8 cellular contexts compared by ENCODE assay signal in the genomic region with DNA sequence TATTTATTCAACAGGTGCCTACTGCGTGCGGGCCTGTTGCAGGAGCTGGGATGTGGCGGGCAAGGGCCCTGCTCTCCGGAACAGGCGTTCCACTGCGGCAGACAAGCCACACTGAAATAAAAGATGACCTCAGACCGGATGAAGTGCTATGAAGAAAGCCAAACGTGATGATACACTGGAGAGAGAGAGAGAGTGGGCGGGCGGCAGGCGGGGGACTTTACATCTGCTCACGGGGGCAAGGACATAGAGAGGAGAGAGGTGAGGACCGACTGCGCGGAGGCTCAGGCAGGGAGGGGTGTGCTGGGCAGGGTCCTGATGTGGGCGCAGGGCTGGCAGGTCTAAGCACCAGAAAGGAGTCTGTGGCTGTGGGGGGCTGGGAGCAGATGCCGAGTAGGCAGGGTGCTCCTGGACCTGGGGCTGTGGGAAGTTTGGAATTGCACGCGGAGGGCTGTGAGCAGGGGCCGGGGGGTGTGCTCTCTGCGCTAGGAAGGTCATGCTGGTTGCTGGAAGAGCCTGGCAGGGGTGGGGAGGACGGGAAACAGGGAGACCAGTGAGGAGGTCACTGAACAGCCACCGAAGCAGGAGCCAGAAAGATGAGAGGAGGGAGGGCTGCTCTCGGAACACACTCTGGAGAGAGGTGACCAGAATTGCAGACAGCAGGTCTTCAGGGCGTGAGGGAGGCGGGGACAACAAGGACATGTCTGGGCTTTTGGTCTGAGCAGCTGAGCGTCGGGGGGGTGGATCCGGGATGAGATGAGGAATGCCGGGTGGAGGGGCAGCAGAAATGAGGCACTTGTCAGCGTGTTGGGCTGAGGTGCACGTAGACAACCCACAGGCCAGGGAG. TPM values are rescaled to one million over a fixed set of nuclear protein-coding genes. Genes with fewer than 3 reads are reported as not detected.
A peak's percentile ranks its signal among the peaks of the same experiment; 100 is the strongest.
DNase-seq lines count a peak whose midpoint lies in the region; ATAC-seq lines count a peak whose summit lies in the region.

No MANE protein-coding gene starts in this region.

- peak overlapping the region in 10 of 11 experiments; percentile 73 to 98 (median 88); a peak in 21 of 22 replicates for H3K27ac ChIP-seq in BLaER1 treated with 17β-estradiol and CSF1 and Interleukin-3, amounts not matched to agents 10 nM and 100 nM

- no peaks in the 10 kb centered on the region for H3K36me3 Mint-ChIP-seq in natural killer cell treated with Interleukin-12 subunit alpha and Interleukin-12 subunit beta and Interleukin-15 and Interleukin-18, amount 100 ng/mL, for 72 hours
- peaks cover 0 to 2% of the 10 kb centered on the region in 2 donors for H3K36me3 Mint-ChIP-seq in stimulated activated naive B cell treated with anti-CD40 and anti-IgM and Interleukin-4, amounts not matched to agents 10 μg/mL and 1 μg/mL and 100 μg/mL, for 72 hours

- H3K4me3 ChIP-seq in BLaER1 treated with 17β-estradiol and CSF1 and Interleukin-3, amounts not matched to agents 10 nM and 100 nM, result peak overlapping the region; percentile 7 to 64 (median 55); a peak in 18 of 20 replicates

- H3K4me3 Mint-ChIP-seq in natural killer cell treated with Interleukin-12 subunit alpha and Interleukin-12 subunit beta and Interleukin-15 and Interleukin-18, amount 100 ng/mL, for 72 hours, result peak overlapping the region; percentile 72
- H3K4me3 Mint-ChIP-seq in stimulated activated naive B cell treated with anti-CD40 and anti-IgM and Interleukin-4, amounts not matched to agents 10 μg/mL and 1 μg/mL and 100 μg/mL, for 72 hours, result no peak overlapping the region

- H3K4me2 ChIP-seq in BLaER1 treated with 17β-estradiol and CSF1 and Interleukin-3, amounts not matched to agents 10 nM and 100 nM, result peak overlapping the region; percentile 71 to 100 (median 95)

- H3K9ac ChIP-seq in BLaER1 treated with 17β-estradiol and CSF1 and Interleukin-3, amounts not matched to agents 10 nM and 100 nM, result peak overlapping the region; percentile 57 to 92 (median 76); a peak in 21 of 22 replicates

- peak; percentile 55 to 73 for ATAC-seq in natural killer cell treated with Interleukin-12 subunit alpha and Interleukin-12 subunit beta and Interleukin-15 and Interleukin-18, amount 100 ng/mL, for 72 hours
- ATAC-seq in stimulated activated naive B cell treated with anti-CD40 and anti-IgM and Interleukin-4, amounts not matched to agents 10 μg/mL and 1 μg/mL and 100 μg/mL, for 72 hours (replicated peaks), result no peak
- ATAC-seq in GM21526 (IDR thresholded peaks at IDR 0.05; ENCODE audit: low FRiP score, unreplicated experiment), result no peak

- no peaks in the 10 kb centered on the region for H3K9me3 Mint-ChIP-seq in natural killer cell treated with Interleukin-12 subunit alpha and Interleukin-12 subunit beta and Interleukin-15 and Interleukin-18, amount 100 ng/mL, for 72 hours
- H3K9me3 Mint-ChIP-seq in stimulated activated naive B cell treated with anti-CD40 and anti-IgM and Interleukin-4, amounts not matched to agents 10 μg/mL and 1 μg/mL and 100 μg/mL, for 72 hours, result no peaks in the 10 kb centered on the region

- H3K9me3 ChIP-seq in BLaER1 treated with 17β-estradiol and CSF1 and Interleukin-3, amounts not matched to agents 10 nM and 100 nM (replicated peaks in 1 of 11), result peaks cover 0 to under 1% (median 0%) of the 10 kb centered on the region in 11 experiments; a peak in 1 of 22 replicates

- peaks cover 7 to 9% of the 10 kb centered on the region in 2 donors for H3K4me1 Mint-ChIP-seq in natural killer cell treated with Interleukin-12 subunit alpha and Interleukin-12 subunit beta and Interleukin-15 and Interleukin-18, amount 100 ng/mL, for 72 hours (ENCODE audit: low read depth in 2 of 2)
- peaks cover 15 to 17% of the 10 kb centered on the region in 2 donors for H3K4me1 Mint-ChIP-seq in stimulated activated naive B cell treated with anti-CD40 and anti-IgM and Interleukin-4, amounts not matched to agents 10 μg/mL and 1 μg/mL and 100 μg/mL, for 72 hours

- no peaks in the 10 kb centered on the region for H3K27me3 ChIP-seq in BLaER1 treated with 17β-estradiol and CSF1 and Interleukin-3, amounts not matched to agents 10 nM and 100 nM

- peak overlapping the region in 1 of 2 donors; percentile 75 for H3K27ac Mint-ChIP-seq in natural killer cell treated with Interleukin-12 subunit alpha and Interleukin-12 subunit beta and Interleukin-15 and Interleukin-18, amount 100 ng/mL, for 72 hours
- H3K27ac Mint-ChIP-seq in stimulated activated naive B cell treated with anti-CD40 and anti-IgM and Interleukin-4, amounts not matched to agents 10 μg/mL and 1 μg/mL and 100 μg/mL, for 72 hours, result no peak overlapping the region

- H3K36me3 ChIP-seq in BLaER1 treated with 17β-estradiol and CSF1 and Interleukin-3, amounts not matched to agents 10 nM and 100 nM, result no peaks in the 10 kb centered on the region

- H3K27me3 Mint-ChIP-seq in natural killer cell treated with Interleukin-12 subunit alpha and Interleukin-12 subunit beta and Interleukin-15 and Interleukin-18, amount 100 ng/mL, for 72 hours, result no peaks in the 10 kb centered on the region
- H3K27me3 Mint-ChIP-seq in stimulated activated naive B cell treated with anti-CD40 and anti-IgM and Interleukin-4, amounts not matched to agents 10 μg/mL and 1 μg/mL and 100 μg/mL, for 72 hours, result peaks cover 0 to 23% of the 10 kb centered on the region in 2 donors

- DNase-seq in NCI-H774 (lab: John Stamatoyannopoulos, UW), result peak; percentile 11
- peak; percentile 53 for DNase-seq in epidermal melanocyte (ENCODE audit: insufficient read length, low spot score)
- DNase-seq in natural killer cell treated with Interleukin-12 subunit alpha and Interleukin-12 subunit beta and Interleukin-15 and Interleukin-18, amount 100 ng/mL, for 72 hours (ENCODE audit: low spot score), result peak; percentile 44
- DNase-seq in COR-L47 (lab: John Stamatoyannopoulos, UW), result no peak
- DNase-seq in stimulated activated naive B cell treated with anti-CD40 and anti-IgM and Interleukin-4, amounts not matched to agents 10 μg/mL and 1 μg/mL and 100 μg/mL, for 72 hours, result no peak
- DNase-seq in DMS114 treated with DMSO at 0.1 percent for 48 hours (lab: John Stamatoyannopoulos, UW; ENCODE audit: unreplicated experiment), result no peak

- H4K20me1 ChIP-seq in BLaER1 treated with 17β-estradiol and CSF1 and Interleukin-3, amounts not matched to agents 10 nM and 100 nM, result no peaks in the 10 kb centered on the region; a peak in 1 of 22 replicates

- peaks cover 75 to 99% (median 93%) of the 10 kb centered on the region in 10 experiments for H3K4me1 ChIP-seq in BLaER1 treated with 17β-estradiol and CSF1 and Interleukin-3, amounts not matched to agents 10 nM and 100 nM

RNA-seq across cellular contexts. Expression of a gene that starts 9.9 kb away (rescaled TPM):
- total RNA-seq in natural killer cell treated with Interleukin-12 subunit alpha and Interleukin-12 subunit beta and Interleukin-15 and Interleukin-18, amount 100 ng/mL, for 72 hours, result 10 to 100 TPM; 18.1 to 19.4 TPM

RNA-seq across cellular contexts. Expression of a gene that starts 25.6 kb away (rescaled TPM):
- 10 to 100 TPM; 74.3 to 97.1 TPM for total RNA-seq in natural killer cell treated with Interleukin-12 subunit alpha and Interleukin-12 subunit beta and Interleukin-15 and Interleukin-18, amount 100 ng/mL, for 72 hours

RNA-seq across cellular contexts. Expression of a gene that starts 25.8 kb away (rescaled TPM):
- total RNA-seq in natural killer cell treated with Interleukin-12 subunit alpha and Interleukin-12 subunit beta and Interleukin-15 and Interleukin-18, amount 100 ng/mL, for 72 hours, result 10 to 100 TPM; 26.4 to 37.0 TPM

RNA-seq across cellular contexts. Expression of a gene that starts 36.3 kb away (rescaled TPM):
- total RNA-seq in natural killer cell treated with Interleukin-12 subunit alpha and Interleukin-12 subunit beta and Interleukin-15 and Interleukin-18, amount 100 ng/mL, for 72 hours, result 100 to 1,000 TPM; 373 to 571 TPM

RNA-seq across cellular contexts. Expression of a gene that starts 37.1 kb away (rescaled TPM):
- total RNA-seq in natural killer cell treated with Interleukin-12 subunit alpha and Interleukin-12 subunit beta and Interleukin-15 and Interleukin-18, amount 100 ng/mL, for 72 hours, result 10 to 100 TPM; 18.1 to 25.5 TPM

Comparison
In these comparisons a context has a peak if more than half of its experiments do, and no peak if none do; other contexts are left out.
1. DNase-seq: peak in NCI-H774 (single experiment), epidermal melanocyte (single experiment) and natural killer cell treated with Interleukin-12 subunit alpha and Interleukin-12 subunit beta and Interleukin-15 and Interleukin-18, amount 100 ng/mL, for 72 hours (single experiment); none in COR-L47 (single experiment), stimulated activated naive B cell treated with anti-CD40 and anti-IgM and Interleukin-4, amounts not matched to agents 10 μg/mL and 1 μg/mL and 100 μg/mL, for 72 hours (single experiment) and DMS114 treated with DMSO at 0.1 percent for 48 hours (single experiment).
2. ATAC-seq: peak in natural killer cell treated with Interleukin-12 subunit alpha and Interleukin-12 subunit beta and Interleukin-15 and Interleukin-18, amount 100 ng/mL, for 72 hours (2 of 2); none in stimulated activated naive B cell treated with anti-CD40 and anti-IgM and Interleukin-4, amounts not matched to agents 10 μg/mL and 1 μg/mL and 100 μg/mL, for 72 hours (0 of 2) and GM21526 (single experiment).